8 cellular contexts compared by ENCODE assay signal in genomic region chr2:160270571-160271113, GRCh38.
DNase-seq lines count a peak whose midpoint lies in the region; ATAC-seq, FAIRE-seq and TF ChIP-seq lines count a peak whose summit lies in the region.

No MANE protein-coding gene starts in this region.

- H3K27ac ChIP-seq in caudate nucleus (ENCODE audit: low read depth, low read length) (peak overlapping the region; percentile 86), lung (ENCODE audit: low read depth in 1 of 2, low read length in 1 of 2) (peak overlapping the region; percentile 84 to 98)

- peaks cover 9% of the 10 kb centered on the region for H3K27me3 Mint-ChIP-seq in activated naive CD4-positive, alpha-beta T cell treated with anti-CD3 and anti-CD28 coated beads, Interleukin-2, amount 10 ng/mL, durations not matched to agents 7 days and 5 days

- CTCF ChIA-PET in activated naive CD4-positive, alpha-beta T cell treated with anti-CD3 and anti-CD28 coated beads, Interleukin-2, amount 10 ng/mL, durations not matched to agents 7 days and 5 days (lab: Charles Lee), result interaction anchor here (0.8 to 2.4 kb wide), 5 partner anchors 13 to 50 kb away, joined by 3 to 8 read pairs (median 5); no protein-coding TSS in a partner anchor

- no peak for TF ChIP-seq CTCF in lung (IDR thresholded peaks at IDR 0.05; ENCODE audit: control extremely low read depth, extremely low read depth)

- no peaks in the 10 kb centered on the region for H3K9me3 ChIP-seq in lung (ENCODE audit: control insufficient read depth in 2 of 2, insufficient read depth in 1 of 2, low read length in 1 of 2)

- peaks cover 0 to 6% of the 10 kb centered on the region in 2 donors for H3K4me1 ChIP-seq in lung (ENCODE audit: control insufficient read depth in 2 of 2, insufficient read depth in 2 of 2, low read length in 2 of 2)

- 48 to 78% methylated on average over 15 of the region's 15 CpGs for WGBS in lung, 2 donors

- H3K4me3 Mint-ChIP-seq in activated naive CD4-positive, alpha-beta T cell treated with anti-CD3 and anti-CD28 coated beads, Interleukin-2, amount 10 ng/mL, durations not matched to agents 7 days and 5 days, result peak overlapping the region; percentile 33

- no peak overlapping the region for H3K4me3 ChIP-seq in lung

- no peak for ATAC-seq in activated naive CD4-positive, alpha-beta T cell treated with anti-CD3 and anti-CD28 coated beads, Interleukin-2, amount 50 U/mL, for 72 hours
- peak; percentile 57 for ATAC-seq in lung (ENCODE audit: insufficient read depth, low FRiP score)
- no peak for ATAC-seq in HG02759 (IDR thresholded peaks at IDR 0.05; ENCODE audit: unreplicated experiment)
- no peak for ATAC-seq in GM19452 (IDR thresholded peaks at IDR 0.05; ENCODE audit: unreplicated experiment)

- H3K4me1 Mint-ChIP-seq in activated naive CD4-positive, alpha-beta T cell treated with anti-CD3 and anti-CD28 coated beads, Interleukin-2, amount 10 ng/mL, durations not matched to agents 7 days and 5 days, result peaks cover 26% of the 10 kb centered on the region

- no peaks in the 10 kb centered on the region for H3K27me3 ChIP-seq in lung (ENCODE audit: control insufficient read depth, insufficient read depth)

- H3K36me3 ChIP-seq in lung (ENCODE audit: control insufficient read depth in 2 of 2, insufficient read depth in 2 of 2, low read length in 2 of 2), result peaks cover 1 to 3% of the 10 kb centered on the region in 2 donors

- no peak for FAIRE-seq in urothelium cell line (lab: Jason Lieb, UNC)

- H3K9me3 Mint-ChIP-seq in activated naive CD4-positive, alpha-beta T cell treated with anti-CD3 and anti-CD28 coated beads, Interleukin-2, amount 10 ng/mL, durations not matched to agents 7 days and 5 days, result no peaks in the 10 kb centered on the region
- H3K9me3 Mint-ChIP-seq in activated naive CD4-positive, alpha-beta T cell treated with anti-CD3 and anti-CD28 coated beads, Interleukin-2, amount 50 U/mL, for 72 hours, result no peaks in the 10 kb centered on the region

- H3K36me3 Mint-ChIP-seq in activated naive CD4-positive, alpha-beta T cell treated with anti-CD3 and anti-CD28 coated beads, Interleukin-2, amount 10 ng/mL, durations not matched to agents 7 days and 5 days, result peaks cover 46% of the 10 kb centered on the region
- H3K36me3 Mint-ChIP-seq in activated naive CD4-positive, alpha-beta T cell treated with anti-CD3 and anti-CD28 coated beads, Interleukin-2, amount 50 U/mL, for 72 hours, result peaks cover 6 to 18% of the 10 kb centered on the region in 2 donors

- DNase-seq in activated naive CD4-positive, alpha-beta T cell treated with anti-CD3 and anti-CD28 coated beads, Interleukin-2, amount 10 ng/mL, durations not matched to agents 7 days and 5 days, result no peak
- DNase-seq in activated naive CD4-positive, alpha-beta T cell treated with anti-CD3 and anti-CD28 coated beads, Interleukin-2, amount 50 U/mL, for 72 hours (ENCODE audit: low spot score in 2 of 2), result no peak
- DNase-seq in caudate nucleus (lab: John Stamatoyannopoulos, UW) (peak in 1 of 61 donors; percentile 65), lung (ENCODE audit: low spot score) (peak; percentile 63), urothelium cell line (ENCODE audit: low spot score) (peak; percentile 46), NCI-H2081 treated with DMSO at 0.1 percent for 48 hours (lab: John Stamatoyannopoulos, UW) (no peak)

- peak overlapping the region; percentile 76 for H3K27ac Mint-ChIP-seq in activated naive CD4-positive, alpha-beta T cell treated with anti-CD3 and anti-CD28 coated beads, Interleukin-2, amount 10 ng/mL, durations not matched to agents 7 days and 5 days
- H3K27ac Mint-ChIP-seq in activated naive CD4-positive, alpha-beta T cell treated with anti-CD3 and anti-CD28 coated beads, Interleukin-2, amount 50 U/mL, for 72 hours, result peak overlapping the region in 1 of 2 donors; percentile 55

Comparison
In these comparisons a context has a peak if more than half of its experiments do, and no peak if none do; other contexts are left out.
1. DNase-seq: peak in lung (single experiment) and urothelium cell line (single experiment); none in activated naive CD4-positive, alpha-beta T cell treated with anti-CD3 and anti-CD28 coated beads, Interleukin-2, amount 10 ng/mL, durations not matched to agents 7 days and 5 days (single experiment), activated naive CD4-positive, alpha-beta T cell treated with anti-CD3 and anti-CD28 coated beads, Interleukin-2, amount 50 U/mL, for 72 hours (0 of 2) and NCI-H2081 treated with DMSO at 0.1 percent for 48 hours (single experiment).